2 cellular contexts compared by ENCODE assay signal in the genomic region with DNA sequence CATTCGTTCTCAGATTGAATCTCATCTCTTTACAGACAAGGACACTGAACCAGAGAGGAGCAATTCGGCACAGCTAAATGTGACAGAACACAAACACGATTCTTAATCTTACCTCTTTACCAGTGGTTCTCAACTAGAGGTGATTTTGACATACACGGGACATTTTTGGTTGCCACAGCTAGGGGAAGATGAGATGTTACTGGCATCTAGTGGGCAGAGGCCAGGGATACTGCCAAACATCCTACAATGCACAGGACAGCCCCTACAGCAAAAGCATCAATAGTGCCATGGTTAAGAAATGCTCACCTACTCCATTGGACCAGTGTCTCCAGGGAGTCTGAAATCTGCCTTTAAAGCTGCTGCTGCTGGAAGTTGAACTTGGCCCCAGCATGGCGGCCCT.
TF ChIP-seq lines count a peak whose summit lies in the region.

No MANE protein-coding gene starts in this region.

TF ChIP-seq in IMR-90, 13 proteins besides CTCF, POLR2A, EP300 and RAD21:
- TF ChIP-seq BHLHE40 (IDR thresholded peaks at IDR 0.05; ENCODE audit: low read depth, low read length) (no peak), MXI1 (IDR thresholded peaks at IDR 0.05; ENCODE audit: borderline replicate concordance, low read depth, low read length) (no peak), FOS (IDR thresholded peaks at IDR 0.05; ENCODE audit: low read depth, low read length) (no peak), NFE2L2 (IDR thresholded peaks at IDR 0.05; ENCODE audit: low read depth, low read length) (no peak)
TF ChIP-seq in IMR-90: peak in this region for 0.

TF ChIP-seq in GM12878, 131 proteins besides CTCF, POLR2A, EP300 and RAD21:
- TF ChIP-seq HDAC2 (IDR thresholded peaks at IDR 0.05) (no peak), GATAD2B (conservative IDR thresholded peaks at IDR 0.05; ENCODE audit: low read depth) (no peak), RCOR1 (conservative IDR thresholded peaks at IDR 0.05; ENCODE audit: low read depth, low read length) (no peak), CBX3 (IDR thresholded peaks at IDR 0.05; ENCODE audit: borderline replicate concordance, low read depth) (no peak), SMAD5 (IDR thresholded peaks at IDR 0.05; ENCODE audit: low read depth) (no peak), MLLT1 (IDR thresholded peaks at IDR 0.05) (no peak), ZNF622 (IDR thresholded peaks at IDR 0.05) (no peak), BRCA1 (IDR thresholded peaks at IDR 0.05; ENCODE audit: low read depth, low read length) (no peak), HDGF (IDR thresholded peaks at IDR 0.05) (no peak), SREBF2 (IDR thresholded peaks at IDR 0.05; ENCODE audit: low read length) (no peak), NFYA (IDR thresholded peaks at IDR 0.05; ENCODE audit: borderline replicate concordance, low read depth, low read length) (no peak), MYB (IDR thresholded peaks at IDR 0.05; ENCODE audit: borderline replicate concordance, low read depth, low read length) (no peak), ATF7 (IDR thresholded peaks at IDR 0.05; ENCODE audit: low read depth) (no peak), PML (IDR thresholded peaks at IDR 0.05; ENCODE audit: low read length) (no peak), SIN3A (IDR thresholded peaks at IDR 0.05; ENCODE audit: low read depth, low read length) (no peak), BCL11A (IDR thresholded peaks at IDR 0.05; ENCODE audit: low read depth, low read length) (no peak)
- TF ChIP-seq, protein P1, sequence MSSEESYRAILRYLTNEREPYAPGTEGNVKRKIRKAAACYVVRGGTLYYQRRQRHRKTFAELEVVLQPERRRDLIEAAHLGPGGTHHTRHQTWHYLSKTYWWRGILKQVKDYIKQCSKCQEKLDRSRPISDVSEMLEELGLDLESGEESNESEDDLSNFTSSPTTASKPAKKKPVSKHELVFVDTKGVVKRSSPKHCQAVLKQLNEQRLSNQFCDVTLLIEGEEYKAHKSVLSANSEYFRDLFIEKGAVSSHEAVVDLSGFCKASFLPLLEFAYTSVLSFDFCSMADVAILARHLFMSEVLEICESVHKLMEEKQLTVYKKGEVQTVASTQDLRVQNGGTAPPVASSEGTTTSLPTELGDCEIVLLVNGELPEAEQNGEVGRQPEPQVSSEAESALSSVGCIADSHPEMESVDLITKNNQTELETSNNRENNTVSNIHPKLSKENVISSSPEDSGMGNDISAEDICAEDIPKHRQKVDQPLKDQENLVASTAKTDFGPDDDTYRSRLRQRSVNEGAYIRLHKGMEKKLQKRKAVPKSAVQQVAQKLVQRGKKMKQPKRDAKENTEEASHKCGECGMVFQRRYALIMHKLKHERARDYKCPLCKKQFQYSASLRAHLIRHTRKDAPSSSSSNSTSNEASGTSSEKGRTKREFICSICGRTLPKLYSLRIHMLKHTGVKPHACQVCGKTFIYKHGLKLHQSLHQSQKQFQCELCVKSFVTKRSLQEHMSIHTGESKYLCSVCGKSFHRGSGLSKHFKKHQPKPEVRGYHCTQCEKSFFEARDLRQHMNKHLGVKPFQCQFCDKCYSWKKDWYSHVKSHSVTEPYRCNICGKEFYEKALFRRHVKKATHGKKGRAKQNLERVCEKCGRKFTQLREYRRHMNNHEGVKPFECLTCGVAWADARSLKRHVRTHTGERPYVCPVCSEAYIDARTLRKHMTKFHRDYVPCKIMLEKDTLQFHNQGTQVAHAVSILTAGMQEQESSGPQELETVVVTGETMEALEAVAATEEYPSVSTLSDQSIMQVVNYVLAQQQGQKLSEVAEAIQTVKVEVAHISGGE (CRISPR knock-in tag; IDR thresholded peaks at IDR 0.05): no peak
- TF ChIP-seq, protein P2, sequence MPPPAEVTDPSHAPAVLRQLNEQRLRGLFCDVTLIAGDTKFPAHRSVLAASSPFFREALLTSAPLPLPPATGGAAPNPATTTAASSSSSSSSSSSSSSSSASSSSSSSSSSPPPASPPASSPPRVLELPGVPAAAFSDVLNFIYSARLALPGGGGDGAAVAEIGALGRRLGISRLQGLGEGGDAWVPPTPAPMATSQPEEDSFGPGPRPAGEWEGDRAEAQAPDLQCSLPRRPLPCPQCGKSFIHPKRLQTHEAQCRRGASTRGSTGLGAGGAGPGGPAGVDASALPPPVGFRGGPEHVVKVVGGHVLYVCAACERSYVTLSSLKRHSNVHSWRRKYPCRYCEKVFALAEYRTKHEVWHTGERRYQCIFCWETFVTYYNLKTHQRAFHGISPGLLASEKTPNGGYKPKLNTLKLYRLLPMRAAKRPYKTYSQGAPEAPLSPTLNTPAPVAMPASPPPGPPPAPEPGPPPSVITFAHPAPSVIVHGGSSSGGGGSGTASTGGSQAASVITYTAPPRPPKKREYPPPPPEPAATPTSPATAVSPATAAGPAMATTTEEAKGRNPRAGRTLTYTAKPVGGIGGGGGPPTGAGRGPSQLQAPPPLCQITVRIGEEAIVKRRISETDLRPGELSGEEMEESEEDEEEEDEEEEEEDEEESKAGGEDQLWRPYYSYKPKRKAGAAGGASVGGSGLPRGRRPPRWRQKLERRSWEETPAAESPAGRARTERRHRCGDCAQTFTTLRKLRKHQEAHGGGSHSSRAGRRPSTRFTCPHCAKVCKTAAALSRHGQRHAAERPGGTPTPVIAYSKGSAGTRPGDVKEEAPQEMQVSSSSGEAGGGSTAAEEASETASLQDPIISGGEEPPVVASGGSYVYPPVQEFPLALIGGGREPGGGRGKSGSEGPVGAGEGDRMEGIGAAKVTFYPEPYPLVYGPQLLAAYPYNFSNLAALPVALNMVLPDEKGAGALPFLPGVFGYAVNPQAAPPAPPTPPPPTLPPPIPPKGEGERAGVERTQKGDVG (CRISPR knock-in tag; IDR thresholded peaks at IDR 0.05): no peak
- TF ChIP-seq, protein P3, sequence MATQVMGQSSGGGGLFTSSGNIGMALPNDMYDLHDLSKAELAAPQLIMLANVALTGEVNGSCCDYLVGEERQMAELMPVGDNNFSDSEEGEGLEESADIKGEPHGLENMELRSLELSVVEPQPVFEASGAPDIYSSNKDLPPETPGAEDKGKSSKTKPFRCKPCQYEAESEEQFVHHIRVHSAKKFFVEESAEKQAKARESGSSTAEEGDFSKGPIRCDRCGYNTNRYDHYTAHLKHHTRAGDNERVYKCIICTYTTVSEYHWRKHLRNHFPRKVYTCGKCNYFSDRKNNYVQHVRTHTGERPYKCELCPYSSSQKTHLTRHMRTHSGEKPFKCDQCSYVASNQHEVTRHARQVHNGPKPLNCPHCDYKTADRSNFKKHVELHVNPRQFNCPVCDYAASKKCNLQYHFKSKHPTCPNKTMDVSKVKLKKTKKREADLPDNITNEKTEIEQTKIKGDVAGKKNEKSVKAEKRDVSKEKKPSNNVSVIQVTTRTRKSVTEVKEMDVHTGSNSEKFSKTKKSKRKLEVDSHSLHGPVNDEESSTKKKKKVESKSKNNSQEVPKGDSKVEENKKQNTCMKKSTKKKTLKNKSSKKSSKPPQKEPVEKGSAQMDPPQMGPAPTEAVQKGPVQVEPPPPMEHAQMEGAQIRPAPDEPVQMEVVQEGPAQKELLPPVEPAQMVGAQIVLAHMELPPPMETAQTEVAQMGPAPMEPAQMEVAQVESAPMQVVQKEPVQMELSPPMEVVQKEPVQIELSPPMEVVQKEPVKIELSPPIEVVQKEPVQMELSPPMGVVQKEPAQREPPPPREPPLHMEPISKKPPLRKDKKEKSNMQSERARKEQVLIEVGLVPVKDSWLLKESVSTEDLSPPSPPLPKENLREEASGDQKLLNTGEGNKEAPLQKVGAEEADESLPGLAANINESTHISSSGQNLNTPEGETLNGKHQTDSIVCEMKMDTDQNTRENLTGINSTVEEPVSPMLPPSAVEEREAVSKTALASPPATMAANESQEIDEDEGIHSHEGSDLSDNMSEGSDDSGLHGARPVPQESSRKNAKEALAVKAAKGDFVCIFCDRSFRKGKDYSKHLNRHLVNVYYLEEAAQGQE (IDR thresholded peaks at IDR 0.05; ENCODE audit: low read depth, low read length): no peak
- TF ChIP-seq, protein P4, sequence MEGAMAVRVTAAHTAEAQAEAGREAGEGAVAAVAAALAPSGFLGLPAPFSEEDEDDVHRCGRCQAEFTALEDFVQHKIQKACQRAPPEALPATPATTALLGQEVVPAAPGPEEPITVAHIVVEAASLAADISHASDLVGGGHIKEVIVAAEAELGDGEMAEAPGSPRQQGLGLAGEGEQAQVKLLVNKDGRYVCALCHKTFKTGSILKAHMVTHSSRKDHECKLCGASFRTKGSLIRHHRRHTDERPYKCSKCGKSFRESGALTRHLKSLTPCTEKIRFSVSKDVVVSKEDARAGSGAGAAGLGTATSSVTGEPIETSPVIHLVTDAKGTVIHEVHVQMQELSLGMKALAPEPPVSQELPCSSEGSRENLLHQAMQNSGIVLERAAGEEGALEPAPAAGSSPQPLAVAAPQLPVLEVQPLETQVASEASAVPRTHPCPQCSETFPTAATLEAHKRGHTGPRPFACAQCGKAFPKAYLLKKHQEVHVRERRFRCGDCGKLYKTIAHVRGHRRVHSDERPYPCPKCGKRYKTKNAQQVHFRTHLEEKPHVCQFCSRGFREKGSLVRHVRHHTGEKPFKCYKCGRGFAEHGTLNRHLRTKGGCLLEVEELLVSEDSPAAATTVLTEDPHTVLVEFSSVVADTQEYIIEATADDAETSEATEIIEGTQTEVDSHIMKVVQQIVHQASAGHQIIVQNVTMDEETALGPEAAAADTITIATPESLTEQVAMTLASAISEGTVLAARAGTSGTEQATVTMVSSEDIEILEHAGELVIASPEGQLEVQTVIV (IDR thresholded peaks at IDR 0.05; ENCODE audit: borderline replicate concordance, partially characterized antibody): no peak
